Comparison of ENCODE assay signal across 16 cellular contexts in the genomic region with DNA sequence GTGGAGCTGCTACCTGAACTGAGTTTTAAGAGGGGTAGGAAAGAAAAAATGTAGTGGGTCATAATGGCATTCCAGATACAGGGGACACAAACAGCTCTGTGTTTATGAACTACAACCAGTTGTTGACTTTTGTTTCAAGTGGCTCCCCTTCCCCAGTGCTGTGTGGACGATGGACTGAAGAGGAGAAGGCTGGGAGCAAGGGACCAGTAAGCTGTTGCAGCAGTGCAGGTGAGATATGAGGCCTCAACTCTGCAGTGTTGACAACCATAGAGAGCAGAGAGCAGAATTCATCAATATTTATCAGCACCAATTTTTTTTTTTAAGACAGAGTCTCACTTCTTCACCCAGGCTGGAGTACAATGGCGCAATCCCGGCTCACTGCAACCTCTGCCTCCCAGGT. TPM values are rescaled to one million over a fixed set of nuclear protein-coding genes. Genes with fewer than 3 reads are reported as not detected.
DNase-seq lines count a peak whose midpoint lies in the region; ATAC-seq and TF ChIP-seq lines count a peak whose summit lies in the region.
"Had no signal": no experiment of that assay in that cellular context is flagged by ENCODE, and none has a peak within 500 bp of the region (broad histone marks: within the 10 kb centered on the region; RNA-seq: fewer than 3 reads in every experiment).

No MANE protein-coding gene starts in this region.

- no peak for TF ChIP-seq CTCF in esophagus muscularis mucosa (IDR thresholded peaks at IDR 0.05)
- no peak for TF ChIP-seq CTCF in progenitor cell of endocrine pancreas (IDR thresholded peaks at IDR 0.05; ENCODE audit: unreplicated experiment)
- no peak for TF ChIP-seq CTCF in upper lobe of right lung (IDR thresholded peaks at IDR 0.05)

- intact Hi-C loops in esophagus muscularis mucosa (cut with DNase I) = no loop called here
- intact Hi-C loops in upper lobe of right lung (cut with DNase I) = no loop called here

- H3K4me1 Mint-ChIP-seq in activated naive CD4-positive, alpha-beta T cell treated with anti-CD3 and anti-CD28 coated beads, Interleukin-2, amount 50 U/mL, for 24 hours = no peaks in the 10 kb centered on the region
- H3K4me1 Mint-ChIP-seq in activated naive CD4-positive, alpha-beta T cell treated with anti-CD3 and anti-CD28 coated beads, Interleukin-2, amount 10 ng/mL, durations not matched to agents 7 days and 5 days = no peaks in the 10 kb centered on the region
- peaks cover 12% of the 10 kb centered on the region for H3K4me1 Mint-ChIP-seq in activated T-helper 17 cell treated with anti-CD3 and anti-CD28 coated beads, Interleukin-2, amount 50 U/mL, for 72 hours
- H3K4me1 Mint-ChIP-seq in progenitor cell of endocrine pancreas (ENCODE audit: low read depth) = no peaks in the 10 kb centered on the region
- H3K4me1 Mint-ChIP-seq: CD4-positive, alpha-beta memory T cell; GM23338; H9 had no signal

- no peaks in the 10 kb centered on the region for H3K9me3 ChIP-seq in esophagus muscularis mucosa
- H3K9me3 ChIP-seq in upper lobe of right lung = no peaks in the 10 kb centered on the region

- H3K4me3 Mint-ChIP-seq in activated naive CD4-positive, alpha-beta T cell treated with anti-CD3 and anti-CD28 coated beads, Interleukin-2, amount 50 U/mL, for 24 hours = no peak overlapping the region
- no peak overlapping the region for H3K4me3 Mint-ChIP-seq in activated naive CD4-positive, alpha-beta T cell treated with anti-CD3 and anti-CD28 coated beads, Interleukin-2, amount 10 ng/mL, durations not matched to agents 7 days and 5 days
- H3K4me3 Mint-ChIP-seq in activated T-helper 17 cell treated with anti-CD3 and anti-CD28 coated beads, Interleukin-2, amount 50 U/mL, for 72 hours = no peak overlapping the region
- H3K4me3 Mint-ChIP-seq in progenitor cell of endocrine pancreas (ENCODE audit: low read depth) = no peak overlapping the region
- H3K4me3 Mint-ChIP-seq: CD4-positive, alpha-beta memory T cell; GM23338; H9 had no signal

- CTCF ChIA-PET in activated naive CD4-positive, alpha-beta T cell treated with anti-CD3 and anti-CD28 coated beads, Interleukin-2, amount 10 ng/mL, durations not matched to agents 7 days and 5 days (lab: Charles Lee) = interaction anchor here (0.9 to 1.9 kb wide), 5 partner anchors 10 to 631 kb away, joined by 3 to 6 read pairs (median 4); no protein-coding TSS in a partner anchor

- H3K36me3 ChIP-seq in esophagus muscularis mucosa = peaks cover 0 to 25% (median 5%) of the 10 kb centered on the region in 4 donors
- H3K36me3 ChIP-seq in upper lobe of right lung = peaks cover 33% of the 10 kb centered on the region

- peaks cover 17% of the 10 kb centered on the region for H3K36me3 Mint-ChIP-seq in activated naive CD4-positive, alpha-beta T cell treated with anti-CD3 and anti-CD28 coated beads, Interleukin-2, amount 50 U/mL, for 24 hours
- H3K36me3 Mint-ChIP-seq in activated naive CD4-positive, alpha-beta T cell treated with anti-CD3 and anti-CD28 coated beads, Interleukin-2, amount 10 ng/mL, durations not matched to agents 7 days and 5 days = no peaks in the 10 kb centered on the region
- H3K36me3 Mint-ChIP-seq in activated T-helper 17 cell treated with anti-CD3 and anti-CD28 coated beads, Interleukin-2, amount 50 U/mL, for 72 hours (ENCODE audit: low read depth) = peaks cover 7% of the 10 kb centered on the region
- peaks cover 6% of the 10 kb centered on the region for H3K36me3 Mint-ChIP-seq in progenitor cell of endocrine pancreas (ENCODE audit: insufficient read depth)
- H3K36me3 Mint-ChIP-seq: CD4-positive, alpha-beta memory T cell had no signal

- peaks cover 1% of the 10 kb centered on the region for H3K27me3 Mint-ChIP-seq in activated naive CD4-positive, alpha-beta T cell treated with anti-CD3 and anti-CD28 coated beads, Interleukin-2, amount 50 U/mL, for 24 hours
- H3K27me3 Mint-ChIP-seq in activated naive CD4-positive, alpha-beta T cell treated with anti-CD3 and anti-CD28 coated beads, Interleukin-2, amount 10 ng/mL, durations not matched to agents 7 days and 5 days = no peaks in the 10 kb centered on the region
- H3K27me3 Mint-ChIP-seq in activated T-helper 17 cell treated with anti-CD3 and anti-CD28 coated beads, Interleukin-2, amount 50 U/mL, for 72 hours = no peaks in the 10 kb centered on the region
- no peaks in the 10 kb centered on the region for H3K27me3 Mint-ChIP-seq in progenitor cell of endocrine pancreas

- H3K27ac Mint-ChIP-seq in activated naive CD4-positive, alpha-beta T cell treated with anti-CD3 and anti-CD28 coated beads, Interleukin-2, amount 50 U/mL, for 24 hours = peak overlapping the region; percentile 38
- no peak overlapping the region for H3K27ac Mint-ChIP-seq in activated naive CD4-positive, alpha-beta T cell treated with anti-CD3 and anti-CD28 coated beads, Interleukin-2, amount 10 ng/mL, durations not matched to agents 7 days and 5 days
- peak overlapping the region; percentile 1 for H3K27ac Mint-ChIP-seq in activated T-helper 17 cell treated with anti-CD3 and anti-CD28 coated beads, Interleukin-2, amount 50 U/mL, for 72 hours
- peak overlapping the region; percentile 71 for H3K27ac Mint-ChIP-seq in progenitor cell of endocrine pancreas
- H3K27ac Mint-ChIP-seq: GM23338, H9 had no signal

- ATAC-seq in activated T-helper 17 cell treated with anti-CD3 and anti-CD28 coated beads, Interleukin-2, amount 50 U/mL, for 72 hours (replicated peaks) = no peak
- ATAC-seq in upper lobe of right lung = no peak
- ATAC-seq: GM23338, HCT116 had no signal

- no peaks in the 10 kb centered on the region for H3K27me3 ChIP-seq in esophagus muscularis mucosa
- H3K27me3 ChIP-seq in upper lobe of right lung = no peaks in the 10 kb centered on the region

- WGBS in esophagus muscularis mucosa = 93% methylated on average over 3 of the region's 3 CpGs

- no peak for TF ChIP-seq POLR2A in esophagus muscularis mucosa (IDR thresholded peaks at IDR 0.05; ENCODE audit: low read depth)

- H3K4me3 ChIP-seq in esophagus muscularis mucosa = no peak overlapping the region
- H3K4me3 ChIP-seq in upper lobe of right lung = no peak overlapping the region
- H3K4me3 ChIP-seq: GM23338 had no signal

- DNase-seq in activated naive CD4-positive, alpha-beta T cell treated with anti-CD3 and anti-CD28 coated beads, Interleukin-2, amount 10 ng/mL, durations not matched to agents 7 days and 5 days = no peak
- DNase-seq in esophagus muscularis mucosa (ENCODE audit: extremely low spot score) (peak; percentile 34), progenitor cell of endocrine pancreas (ENCODE audit: low spot score, unreplicated experiment) (no peak), NCI-H2227 treated with DMSO at 0.1 percent for 48 hours (lab: John Stamatoyannopoulos, UW) (no peak), upper lobe of right lung (no peak)
- DNase-seq: C1 segment of cervical spinal cord; Calu3; CD4-positive, alpha-beta memory T cell; COR-L47; DMS153; DND-41; H9 had no signal

- no peak for TF ChIP-seq EP300 in esophagus muscularis mucosa (IDR thresholded peaks at IDR 0.05)

- H3K27ac ChIP-seq in esophagus muscularis mucosa (replicated peaks in 1 of 4) = no peak overlapping the region
- H3K27ac ChIP-seq in upper lobe of right lung = no peak overlapping the region

- H3K4me1 ChIP-seq in esophagus muscularis mucosa (no peaks in the 10 kb centered on the region), upper lobe of right lung (no peaks in the 10 kb centered on the region)

- no peaks in the 10 kb centered on the region for H3K9me3 Mint-ChIP-seq in activated naive CD4-positive, alpha-beta T cell treated with anti-CD3 and anti-CD28 coated beads, Interleukin-2, amount 50 U/mL, for 24 hours
- H3K9me3 Mint-ChIP-seq in activated naive CD4-positive, alpha-beta T cell treated with anti-CD3 and anti-CD28 coated beads, Interleukin-2, amount 10 ng/mL, durations not matched to agents 7 days and 5 days = no peaks in the 10 kb centered on the region
- no peaks in the 10 kb centered on the region for H3K9me3 Mint-ChIP-seq in activated T-helper 17 cell treated with anti-CD3 and anti-CD28 coated beads, Interleukin-2, amount 50 U/mL, for 72 hours
- H3K9me3 Mint-ChIP-seq in progenitor cell of endocrine pancreas (ENCODE audit: low read depth) = no peaks in the 10 kb centered on the region
- H3K9me3 Mint-ChIP-seq: CD4-positive, alpha-beta memory T cell; GM23338; H9 had no signal

RNA-seq across cellular contexts. Expression of gene MDM2, which starts 46.6 kb away (rescaled TPM):
- total RNA-seq in activated T-helper 17 cell treated with anti-CD3 and anti-CD28 coated beads, Interleukin-2, amount 50 U/mL, for 72 hours = 100 to 1,000 TPM; 339 to 432 TPM
- 10 to 100 TPM; 33.3 to 47.2 (median 40.0) TPM for total RNA-seq in esophagus muscularis mucosa
- total RNA-seq in progenitor cell of endocrine pancreas = 153 and 159 TPM in 2 replicates
- total RNA-seq in upper lobe of right lung = 198 TPM
